In the genomic region with DNA sequence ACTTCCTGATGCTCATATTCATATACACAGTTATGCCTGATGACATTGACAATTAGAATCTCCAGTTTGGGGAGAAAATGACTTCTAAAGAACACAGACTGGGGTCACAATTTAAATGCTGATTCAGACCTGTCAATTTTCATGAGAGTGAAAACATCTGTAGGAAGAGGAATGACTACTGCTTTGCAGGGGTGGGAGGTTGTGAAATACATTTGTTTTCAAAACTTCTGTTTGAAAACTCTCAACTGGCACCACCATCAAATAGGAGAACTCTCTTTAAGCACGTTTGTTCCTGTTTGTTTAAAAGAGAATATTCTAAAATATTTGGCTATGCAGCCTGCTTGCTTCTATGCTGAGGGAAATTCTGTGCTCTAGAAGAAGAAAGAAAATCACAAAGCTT, we compare ENCODE assay signal across 18 cellular contexts. TPM values are rescaled to one million over a fixed set of nuclear protein-coding genes. Genes with fewer than 3 reads are reported as not detected.
DNase-seq lines count a peak whose midpoint lies in the region; ATAC-seq and TF ChIP-seq lines count a peak whose summit lies in the region.
"Had no signal": no experiment of that assay in that cellular context is flagged by ENCODE, and none has a peak within 500 bp of the region (broad histone marks: within the 10 kb centered on the region; RNA-seq: fewer than 3 reads in every experiment).

No MANE protein-coding gene starts in this region.

- H3K4me1 ChIP-seq in neutrophil (ENCODE audit: control insufficient read depth in 1 of 2, insufficient read depth in 1 of 2, low read depth in 1 of 2, low read length in 1 of 2) = peaks cover 0 to 11% of the 10 kb centered on the region in 2 experiments

- ATAC-seq in HG02973 (IDR thresholded peaks at IDR 0.05; ENCODE audit: unreplicated experiment) = no peak
- no peak for ATAC-seq in HG03520 (IDR thresholded peaks at IDR 0.05; ENCODE audit: unreplicated experiment)

- no peaks in the 10 kb centered on the region for H3K36me3 ChIP-seq in neutrophil
- H3K36me3 ChIP-seq: MG63 had no signal

- H3K27me3 ChIP-seq in neutrophil = no peaks in the 10 kb centered on the region
- H3K27me3 ChIP-seq: MG63 had no signal

- peak overlapping the region; percentile 10 for H3K27ac ChIP-seq in neutrophil
- H3K27ac ChIP-seq: C4-2B had no signal

- no peak for TF ChIP-seq CTCF in neutrophil (IDR thresholded peaks at IDR 0.05)

- no peak overlapping the region for H3K4me3 ChIP-seq in neutrophil (ENCODE audit: low read depth in 1 of 2, low read length in 1 of 2)
- H3K4me3 ChIP-seq: MG63 had no signal

- H3K9me3 ChIP-seq in neutrophil = no peaks in the 10 kb centered on the region
- H3K9me3 ChIP-seq: MG63, SK-N-SH had no signal

- DNase-seq in AML-193 (lab: John Stamatoyannopoulos, UW) = peak; percentile 33 to 50
- DNase-seq in NOMO-1 treated with DMSO at 0.1 percent for 48 hours (lab: John Stamatoyannopoulos, UW; ENCODE audit: unreplicated experiment) = peak; percentile 68
- DNase-seq in amniotic epithelial cell (ENCODE audit: low read depth) = peak; percentile 37
- DNase-seq in NCI-H128 (lab: John Stamatoyannopoulos, UW; ENCODE audit: unreplicated experiment) = no peak
- DNase-seq in mucosa of gallbladder (ENCODE audit: low spot score) = no peak
- DNase-seq: GF-D8, GOT3, MG63, NCI-H1436, NCI-H2029, NCI-H2171, NCI-H446, SHP77, SK-N-SH had no signal

RNA-seq across cellular contexts. Expression of a gene that starts 50.8 kb away (rescaled TPM):
- total RNA-seq in mucosa of gallbladder = 10.1 TPM

Comparison
In these comparisons a context has a peak if more than half of its experiments do, and no peak if none do; other contexts are left out.
1. DNase-seq: peak in AML-193 (2 of 2), NOMO-1 treated with DMSO at 0.1 percent for 48 hours (single experiment) and amniotic epithelial cell (single experiment); none in NCI-H128 (single experiment) and mucosa of gallbladder (single experiment).